Comparison of ENCODE assay signal across 1 cellular context in the genomic region with DNA sequence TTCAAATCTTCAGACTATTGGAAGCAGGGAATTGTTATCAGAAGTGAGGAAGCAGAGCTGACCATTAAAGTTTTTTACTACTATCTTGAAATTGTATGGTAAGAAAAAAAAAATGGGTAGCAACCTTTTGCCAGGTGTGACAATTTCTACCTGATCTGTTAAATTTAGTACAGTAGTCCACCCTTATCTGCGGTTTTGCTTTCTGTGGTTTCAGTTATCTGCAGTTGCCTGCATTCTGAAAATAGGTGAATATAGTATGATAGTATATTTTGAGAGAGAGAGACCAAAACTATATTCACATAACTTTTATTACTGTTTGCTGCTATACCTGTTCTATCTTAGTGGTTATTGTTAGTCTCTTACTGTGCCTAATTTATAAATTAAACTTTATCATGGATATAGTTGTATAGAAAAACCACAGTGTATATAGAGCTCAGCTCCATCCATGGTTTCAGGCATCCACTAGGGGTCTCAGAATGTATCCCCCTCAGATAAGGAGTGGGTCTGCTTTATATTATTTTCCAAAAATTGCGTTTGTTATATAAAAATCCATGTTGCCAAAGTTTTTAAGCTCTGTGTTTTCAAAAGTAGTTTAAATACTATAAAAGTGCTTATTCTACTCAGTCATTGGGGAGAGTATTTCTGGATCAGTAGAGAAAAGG.
TF ChIP-seq lines count a peak whose summit lies in the region.

No MANE protein-coding gene starts in this region.

TF ChIP-seq in GM12878, 131 proteins besides CTCF, POLR2A, EP300 and RAD21 (continued from another document):
- TF ChIP-seq, protein P1, sequence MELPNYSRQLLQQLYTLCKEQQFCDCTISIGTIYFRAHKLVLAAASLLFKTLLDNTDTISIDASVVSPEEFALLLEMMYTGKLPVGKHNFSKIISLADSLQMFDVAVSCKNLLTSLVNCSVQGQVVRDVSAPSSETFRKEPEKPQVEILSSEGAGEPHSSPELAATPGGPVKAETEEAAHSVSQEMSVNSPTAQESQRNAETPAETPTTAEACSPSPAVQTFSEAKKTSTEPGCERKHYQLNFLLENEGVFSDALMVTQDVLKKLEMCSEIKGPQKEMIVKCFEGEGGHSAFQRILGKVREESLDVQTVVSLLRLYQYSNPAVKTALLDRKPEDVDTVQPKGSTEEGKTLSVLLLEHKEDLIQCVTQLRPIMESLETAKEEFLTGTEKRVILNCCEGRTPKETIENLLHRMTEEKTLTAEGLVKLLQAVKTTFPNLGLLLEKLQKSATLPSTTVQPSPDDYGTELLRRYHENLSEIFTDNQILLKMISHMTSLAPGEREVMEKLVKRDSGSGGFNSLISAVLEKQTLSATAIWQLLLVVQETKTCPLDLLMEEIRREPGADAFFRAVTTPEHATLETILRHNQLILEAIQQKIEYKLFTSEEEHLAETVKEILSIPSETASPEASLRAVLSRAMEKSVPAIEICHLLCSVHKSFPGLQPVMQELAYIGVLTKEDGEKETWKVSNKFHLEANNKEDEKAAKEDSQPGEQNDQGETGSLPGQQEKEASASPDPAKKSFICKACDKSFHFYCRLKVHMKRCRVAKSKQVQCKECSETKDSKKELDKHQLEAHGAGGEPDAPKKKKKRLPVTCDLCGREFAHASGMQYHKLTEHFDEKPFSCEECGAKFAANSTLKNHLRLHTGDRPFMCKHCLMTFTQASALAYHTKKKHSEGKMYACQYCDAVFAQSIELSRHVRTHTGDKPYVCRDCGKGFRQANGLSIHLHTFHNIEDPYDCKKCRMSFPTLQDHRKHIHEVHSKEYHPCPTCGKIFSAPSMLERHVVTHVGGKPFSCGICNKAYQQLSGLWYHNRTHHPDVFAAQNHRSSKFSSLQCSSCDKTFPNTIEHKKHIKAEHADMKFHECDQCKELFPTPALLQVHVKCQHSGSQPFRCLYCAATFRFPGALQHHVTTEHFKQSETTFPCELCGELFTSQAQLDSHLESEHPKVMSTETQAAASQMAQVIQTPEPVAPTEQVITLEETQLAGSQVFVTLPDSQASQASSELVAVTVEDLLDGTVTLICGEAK (IDR thresholded peaks at IDR 0.05; ENCODE audit: borderline replicate concordance) = peak; percentile 70; the same call in 1 of the 2 replicates
- peak; percentile 73 for TF ChIP-seq RUNX3 (IDR thresholded peaks at IDR 0.05; ENCODE audit: low read length)
